Comparison of ENCODE assay signal across 1 cellular context in genomic region chr12:77060883-77061240, GRCh38.
TF ChIP-seq lines count a peak whose summit lies in the region.

No MANE protein-coding gene starts in this region.

TF ChIP-seq in GM12878, 131 proteins besides CTCF, POLR2A, EP300 and RAD21 (continued from another document):
- TF ChIP-seq NFIC (IDR thresholded peaks at IDR 0.05; ENCODE audit: low read depth, low read length) (peak; percentile 71; the same call in 1 of the 2 replicates), PML (IDR thresholded peaks at IDR 0.05; ENCODE audit: low read length) (0 out of 2 replicates have a peak, but pooled peaks have one; percentile 35), IRF4 (IDR thresholded peaks at IDR 0.05; ENCODE audit: low read depth, low read length) (0 out of 2 replicates have a peak, but pooled peaks have one; percentile 30), FOXM1 (IDR thresholded peaks at IDR 0.05; ENCODE audit: low read depth, low read length) (peak; percentile 42), RUNX3 (IDR thresholded peaks at IDR 0.05; ENCODE audit: low read length) (peak; percentile 96)
TF ChIP-seq in GM12878: peak in this region for 8.
